In the genomic region with DNA sequence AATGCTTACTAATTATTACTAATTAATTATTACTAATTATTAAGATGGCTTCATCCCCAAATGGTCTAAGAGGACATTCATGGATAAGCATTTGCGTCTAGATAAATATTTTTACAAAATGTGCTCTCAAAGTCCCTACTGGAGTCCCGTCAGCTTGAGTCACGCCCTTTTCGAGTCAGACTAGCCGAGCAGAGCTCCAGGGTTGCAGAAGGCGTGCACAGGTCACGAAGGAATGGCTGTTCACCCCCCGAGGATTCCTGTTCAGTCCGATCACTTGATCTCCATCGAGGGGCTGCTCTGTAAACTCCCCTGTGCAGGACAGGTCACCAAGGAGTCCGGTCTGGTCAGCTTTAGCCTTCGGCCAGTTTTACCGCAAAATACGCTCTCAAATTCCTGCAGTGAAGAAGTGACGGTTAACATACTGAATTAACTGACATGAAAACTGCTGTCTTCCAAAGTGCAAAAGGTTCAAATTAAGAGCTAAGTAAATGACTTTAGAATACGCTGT, we compare ENCODE assay signal across 7 cellular contexts. TPM values are rescaled to one million over a fixed set of nuclear protein-coding genes. Genes with fewer than 3 reads are reported as not detected.
"Had no signal": no experiment of that assay in that cellular context is flagged by ENCODE, and none has a peak within 500 bp of the region (broad histone marks: within the 10 kb centered on the region; RNA-seq: fewer than 3 reads in every experiment).

No MANE protein-coding gene starts in this region.

- DNase-seq: GM23248, GOT3, KBM-7 had no signal

- H3K27ac ChIP-seq: GM23248, KMS-11 had no signal

- ATAC-seq: HCT116 had no signal

- H3K27ac Mint-ChIP-seq: IgD-negative memory B cell had no signal

- H3K4me3 ChIP-seq: GM23248, HAP-1 had no signal

- H3K4me3 Mint-ChIP-seq: IgD-negative memory B cell had no signal

- H3K4me1 ChIP-seq: HAP-1 had no signal

- H3K9me3 ChIP-seq: HAP-1 had no signal

- H3K9me3 Mint-ChIP-seq: IgD-negative memory B cell had no signal

RNA-seq across cellular contexts. Expression of a gene that starts 24.9 kb away (rescaled TPM):
- total RNA-seq: GM23248 had no signal
